ENCODE assay signal across 8 cellular contexts in genomic region chr12:49060237-49061156, GRCh38. TPM values are rescaled to one million over a fixed set of nuclear protein-coding genes. Genes with fewer than 3 reads are reported as not detected.
DNase-seq lines count a peak whose midpoint lies in the region.

TSS of gene KMT2D (minus strand) at chr12:49060794. CDS start at chr12:49055324, 5,470 bp downstream.

- H3K9me3 Mint-ChIP-seq in activated naive CD4-positive, alpha-beta T cell treated with anti-CD3 and anti-CD28 coated beads for 36 hours, result no peaks in the 10 kb centered on the region

- intact Hi-C loops in activated naive CD4-positive, alpha-beta T cell treated with anti-CD3 and anti-CD28 coated beads for 36 hours (cut with micrococcal nuclease), result loop anchor here (1.0 to 2.0 kb wide), 4 partner anchors 10 to 128 kb away; partner anchors contain the start of genes PRKAG1 and TUBA1A

- H3K36me3 Mint-ChIP-seq in activated naive CD4-positive, alpha-beta T cell treated with anti-CD3 and anti-CD28 coated beads for 36 hours (ENCODE audit: low read depth), result peaks cover 8% of the 10 kb centered on the region

- H3K27me3 Mint-ChIP-seq in activated naive CD4-positive, alpha-beta T cell treated with anti-CD3 and anti-CD28 coated beads for 36 hours (ENCODE audit: low read depth), result no peaks in the 10 kb centered on the region

- peak within 1 kb of the TSS; percentile 99 for H3K27ac ChIP-seq in substantia nigra (ENCODE audit: low read depth, low read length, poor library complexity, severe bottlenecking)

- CTCF ChIA-PET in activated naive CD4-positive, alpha-beta T cell treated with anti-CD3 and anti-CD28 coated beads for 36 hours (lab: Charles Lee), result interaction anchor here (1.8 to 1.9 kb wide), 2 partner anchors 28 to 38 kb away, joined by 5 to 11 read pairs; no protein-coding TSS in a partner anchor

- peak within 1 kb of the TSS; percentile 96 for H3K27ac Mint-ChIP-seq in activated naive CD4-positive, alpha-beta T cell treated with anti-CD3 and anti-CD28 coated beads for 36 hours

- H3K4me3 Mint-ChIP-seq in activated naive CD4-positive, alpha-beta T cell treated with anti-CD3 and anti-CD28 coated beads for 36 hours, result peak within 1 kb of the TSS; percentile 93

- peaks cover 51% of the 10 kb centered on the region for H3K4me1 Mint-ChIP-seq in activated naive CD4-positive, alpha-beta T cell treated with anti-CD3 and anti-CD28 coated beads for 36 hours (ENCODE audit: low read depth)

- DNase-seq in DMS153 (lab: John Stamatoyannopoulos, UW) (peak; percentile 84), H4 (ENCODE audit: low spot score) (peak; percentile 89), MV-4-11 (lab: John Stamatoyannopoulos, UW) (peak; percentile 88), SK-N-DZ (ENCODE audit: low spot score) (peak; percentile 96), germinal center (ENCODE audit: low spot score) (peak; percentile 90), non-pigmented ciliary epithelial cell (ENCODE audit: low read depth) (peak; percentile 78), substantia nigra (lab: John Stamatoyannopoulos, UW) (peak; percentile 52 to 99 (median 86))
- DNase-seq in activated naive CD4-positive, alpha-beta T cell treated with anti-CD3 and anti-CD28 coated beads for 36 hours, result peak; percentile 91

RNA-seq across cellular contexts. Expression of gene KMT2D, which starts in this region (rescaled TPM):
- 6.9 and 9.4 TPM in 2 replicates for total RNA-seq in H4 (2014; rRNA removed; shearing (Covaris generic))
- 19.0 and 23.0 TPM in 2 replicates for polyA plus RNA-seq in SK-N-DZ (2014; cell fraction: cytosol; rRNA removed)
- 28.8 and 36.1 TPM in 2 replicates for polyA plus RNA-seq in SK-N-DZ (2014; cell fraction: nucleus; rRNA removed)
- total RNA-seq in activated naive CD4-positive, alpha-beta T cell treated with anti-CD3 and anti-CD28 coated beads for 36 hours, result 10 to 100 TPM; 44.9 to 49.0 TPM

Comparison
In these comparisons a context has a peak if more than half of its experiments do, and no peak if none do; other contexts are left out.
1. Peak in every context shown above with its lines: DNase-seq and H3K27ac ChIP-seq.